Comparison of ENCODE assay signal across 10 cellular contexts in genomic region chr2:160221391-160222276, GRCh38. TPM values are rescaled to one million over a fixed set of nuclear protein-coding genes. Genes with fewer than 3 reads are reported as not detected.
DNase-seq lines count a peak whose midpoint lies in the region; ATAC-seq, FAIRE-seq and TF ChIP-seq lines count a peak whose summit lies in the region.
"Had no signal": no experiment of that assay in that cellular context is flagged by ENCODE, and none has a peak within 500 bp of the region (broad histone marks: within the 10 kb centered on the region; RNA-seq: fewer than 3 reads in every experiment).

No MANE protein-coding gene starts in this region.

- H2AFZ ChIP-seq in DND-41 (ENCODE audit: low read depth, low read length): peak overlapping the region; percentile 29; the same call in 1 of the 2 replicates
- H2AFZ ChIP-seq in parathyroid adenoma: peak overlapping the region; percentile 90

- H4K20me1 ChIP-seq in DND-41 (ENCODE audit: insufficient read depth, low read length): no peaks in the 10 kb centered on the region

- H3K9me3 Mint-ChIP-seq in activated CD8-positive, alpha-beta T cell treated with anti-CD3 and anti-CD28 coated beads for 36 hours: no peaks in the 10 kb centered on the region

- H3K9me3 ChIP-seq in DND-41 (ENCODE audit: insufficient read depth, low read length, severe bottlenecking) (no peaks in the 10 kb centered on the region), parathyroid adenoma (ENCODE audit: control insufficient read depth, low read length) (no peaks in the 10 kb centered on the region)

- H3K4me3 ChIP-seq in DND-41 (ENCODE audit: low read depth in 1 of 2, low read length in 2 of 2) (no peak overlapping the region), fibroblast of the aortic adventitia (ENCODE audit: low read depth, low read length) (no peak overlapping the region), parathyroid adenoma (ENCODE audit: low read depth, low read length) (no peak overlapping the region), coronary artery (no peak overlapping the region)
- H3K4me3 ChIP-seq: GM12878 had no signal

- H3K27ac ChIP-seq in DND-41 (ENCODE audit: low read length) (peak overlapping the region; percentile 34), parathyroid adenoma (peak overlapping the region; percentile 89), coronary artery (peak overlapping the region in 1 of 2 donors; percentile 38)
- H3K27ac ChIP-seq: HL-60 had no signal

- CTCF ChIA-PET in activated CD8-positive, alpha-beta T cell treated with anti-CD3 and anti-CD28 coated beads for 36 hours (lab: Charles Lee): interaction anchor here (0.9 to 3.2 kb wide), 2 partner anchors 12 to 31 kb away, joined by 6 to 31 read pairs; no protein-coding TSS in a partner anchor

- no peak for ATAC-seq in DND-41 (ENCODE audit: insufficient read depth, low read depth)
- no peak for ATAC-seq in HG03457 (IDR thresholded peaks at IDR 0.05; ENCODE audit: unreplicated experiment)
- no peak for ATAC-seq in activated CD8-positive, alpha-beta T cell treated with anti-CD3 and anti-CD28 coated beads for 36 hours

- no peak overlapping the region for H3K9ac ChIP-seq in DND-41 (ENCODE audit: low read depth, low read length)
- H3K9ac ChIP-seq in parathyroid adenoma: no peak overlapping the region

- H3K4me1 ChIP-seq in DND-41 (ENCODE audit: insufficient read depth, low read length): peaks cover 28% of the 10 kb centered on the region
- peaks cover 54% of the 10 kb centered on the region for H3K4me1 ChIP-seq in parathyroid adenoma

- no peaks in the 10 kb centered on the region for H3K36me3 ChIP-seq in DND-41 (ENCODE audit: insufficient read depth, low read length)
- no peaks in the 10 kb centered on the region for H3K36me3 ChIP-seq in parathyroid adenoma (ENCODE audit: control insufficient read depth, insufficient read depth, low read length)

- H3K79me2 ChIP-seq in DND-41 (ENCODE audit: insufficient read depth, low read length) (no peaks in the 10 kb centered on the region), parathyroid adenoma (no peaks in the 10 kb centered on the region)

- H3K27me3 ChIP-seq in DND-41 (ENCODE audit: insufficient read depth, low read length, poor library complexity) (no peaks in the 10 kb centered on the region), parathyroid adenoma (ENCODE audit: control insufficient read depth, insufficient read depth, low read length) (no peaks in the 10 kb centered on the region)

- no peak for TF ChIP-seq CTCF in DND-41 (IDR thresholded peaks at IDR 0.05; ENCODE audit: borderline replicate concordance, extremely low read depth, low read length, poor library complexity, severe bottlenecking)
- TF ChIP-seq CTCF in fibroblast of the aortic adventitia (IDR thresholded peaks at IDR 0.05; ENCODE audit: insufficient read depth, low read length): no peak
- TF ChIP-seq CTCF in parathyroid adenoma (IDR thresholded peaks at IDR 0.05): no peak
- no peak for TF ChIP-seq CTCF in coronary artery (IDR thresholded peaks at IDR 0.05)
- TF ChIP-seq CTCF in activated CD8-positive, alpha-beta T cell treated with anti-CD3 and anti-CD28 coated beads for 36 hours (IDR thresholded peaks at IDR 0.05): no peak

- DNase-seq in DND-41 (no peak), RCC 7860 (ENCODE audit: low spot score) (peak; percentile 85), fibroblast of the aortic adventitia (ENCODE audit: low read depth) (peak; percentile 67), coronary artery (ENCODE audit: low spot score) (no peak), C1 segment of cervical spinal cord (lab: John Stamatoyannopoulos, UW) (no peak)
- DNase-seq in activated CD8-positive, alpha-beta T cell treated with anti-CD3 and anti-CD28 coated beads for 36 hours: no peak

- H3K4me2 ChIP-seq in DND-41 (ENCODE audit: insufficient read depth, low read length) (no peak overlapping the region), parathyroid adenoma (ENCODE audit: low read length) (peak overlapping the region; percentile 19)

- H3K4me1 Mint-ChIP-seq in activated CD8-positive, alpha-beta T cell treated with anti-CD3 and anti-CD28 coated beads for 36 hours (ENCODE audit: low read depth): peaks cover 41% of the 10 kb centered on the region

- peaks cover 5% of the 10 kb centered on the region for H3K27me3 Mint-ChIP-seq in activated CD8-positive, alpha-beta T cell treated with anti-CD3 and anti-CD28 coated beads for 36 hours

- FAIRE-seq in RCC 7860 (lab: Jason Lieb, UNC): peak; percentile 83
- FAIRE-seq: GM12878 had no signal

- no peak overlapping the region for H3K4me3 Mint-ChIP-seq in activated CD8-positive, alpha-beta T cell treated with anti-CD3 and anti-CD28 coated beads for 36 hours

- POLR2A ChIA-PET in activated CD8-positive, alpha-beta T cell treated with anti-CD3 and anti-CD28 coated beads for 36 hours (lab: Charles Lee): no interaction called here

- H3K27ac Mint-ChIP-seq in activated CD8-positive, alpha-beta T cell treated with anti-CD3 and anti-CD28 coated beads for 36 hours: no peak overlapping the region

- intact Hi-C loops in activated CD8-positive, alpha-beta T cell treated with anti-CD3 and anti-CD28 coated beads for 36 hours (cut with micrococcal nuclease): no loop called here

- no peaks in the 10 kb centered on the region for H3K36me3 Mint-ChIP-seq in activated CD8-positive, alpha-beta T cell treated with anti-CD3 and anti-CD28 coated beads for 36 hours (ENCODE audit: low read depth)

RNA-seq across cellular contexts. Expression of gene ITGB6, which starts 21.6 kb away (rescaled TPM):
- under 0.01 TPM in 1 of 2 replicates, not detected in the other for total RNA-seq in fibroblast of the aortic adventitia (ENCODE audit: low replicate concordance)
- total RNA-seq in activated CD8-positive, alpha-beta T cell treated with anti-CD3 and anti-CD28 coated beads for 36 hours: not detected
- total RNA-seq: GM12878 had no signal

Comparison
In these comparisons a context has a peak if more than half of its experiments do, and no peak if none do; other contexts are left out.
1. DNase-seq: peak in RCC 7860 (single experiment) and fibroblast of the aortic adventitia (single experiment); none in DND-41 (single experiment), coronary artery (single experiment), activated CD8-positive, alpha-beta T cell treated with anti-CD3 and anti-CD28 coated beads for 36 hours (single experiment) and C1 segment of cervical spinal cord (0 of 14).